In the genomic region with DNA sequence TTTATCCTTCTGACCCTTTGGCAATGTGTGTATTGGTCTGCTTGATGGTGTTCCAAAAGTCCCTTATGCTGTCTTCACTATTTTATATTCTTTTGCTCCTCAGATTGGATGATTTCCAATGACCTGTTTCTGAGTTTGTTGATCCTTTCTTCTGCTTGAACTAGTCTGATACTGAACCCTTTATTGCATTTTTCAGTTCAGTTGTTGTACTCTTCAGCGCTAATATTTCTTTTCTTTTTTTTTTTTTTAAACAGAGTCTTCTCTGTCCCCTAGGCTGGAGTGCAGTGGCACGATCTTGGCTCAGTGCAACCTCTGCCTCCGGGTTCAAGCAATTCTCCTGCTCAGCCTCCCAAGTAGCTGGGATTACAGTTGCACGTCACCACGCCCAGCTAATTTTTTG, we compare ENCODE assay signal across 27 cellular contexts.
"Had no signal": no experiment of that assay in that cellular context is flagged by ENCODE, and none has a peak within 500 bp of the region (broad histone marks: within the 10 kb centered on the region; RNA-seq: fewer than 3 reads in every experiment).

No MANE protein-coding gene starts in this region.

- H3K4me3 ChIP-seq: stomach, suprapubic skin, testis, thoracic aorta, thyroid gland, tibial artery, tibial nerve, transverse colon, upper lobe of left lung, upper lobe of right lung, uterus, vagina had no signal

- H3K36me3 ChIP-seq: stomach, suprapubic skin, thoracic aorta, thyroid gland, tibial nerve, transverse colon, upper lobe of left lung, upper lobe of right lung, uterus, vagina had no signal

- H3K27ac ChIP-seq: stomach, suprapubic skin, testis, thoracic aorta, thyroid gland, tibial artery, tibial nerve, transverse colon, upper lobe of left lung, upper lobe of right lung, uterus, vagina had no signal

- DNase-seq: stimulated activated CD4-positive, alpha-beta T cell treated with anti-CD3 and anti-CD28 coated beads, Interleukin-2, amount 100 ng/mL, for 48 hours; stimulated activated CD4-positive, alpha-beta T cell treated with anti-CD3 and anti-CD28 coated beads, Interleukin-4, amount 100 ng/mL, for 1 hour; stimulated activated CD4-positive, alpha-beta T cell treated with anti-CD3 and anti-CD28 coated beads, Interleukin-4, amount 100 ng/mL, for 24 hours; stimulated activated CD4-positive, alpha-beta T cell treated with anti-CD3 and anti-CD28 coated beads, Interleukin-4, amount 100 ng/mL, for 4 hours; stimulated activated CD8-positive, alpha-beta memory T cell treated with anti-CD3 and anti-CD28 coated beads, Interleukin-4, amount 100 ng/mL, for 48 hours; stimulated activated naive B cell treated with anti-CD40 and anti-IgM and Interleukin-4, amounts not matched to agents 10 μg/mL and 1 μg/mL and 100 μg/mL, for 72 hours; stimulated activated naive CD4-positive, alpha-beta T cell; stimulated activated naive CD4-positive, alpha-beta T cell treated with Interleukin-2 at 50 U/mL for 16 hours; stimulated activated naive CD8-positive, alpha-beta T cell treated with anti-CD3 and anti-CD28 coated beads, Interleukin-15, amount 100 ng/mL, for 72 hours; stimulated activated naive CD8-positive, alpha-beta T cell treated with anti-CD3 and anti-CD28 coated beads, Interleukin-15, Interleukin-2, amounts not matched to agents 100 U/mL and 50 U/mL, for 24 hours; stomach; substantia nigra; testis; thyroid gland; tibial artery; transverse colon; trophoblast cell; upper lobe of left lung; upper lobe of right lung; uterus had no signal

- H3K27me3 ChIP-seq: stomach, suprapubic skin, testis, thyroid gland, tibial artery, tibial nerve, transverse colon, upper lobe of left lung, upper lobe of right lung, uterus, vagina had no signal

- H3K9me3 ChIP-seq: testis, thyroid gland had no signal

- H3K4me1 ChIP-seq: stomach, suprapubic skin, testis, thyroid gland, tibial artery, tibial nerve, transverse colon, upper lobe of left lung, upper lobe of right lung, uterus, vagina had no signal

- FAIRE-seq: urothelium cell line had no signal

- ATAC-seq: stimulated activated effector memory CD8-positive, alpha-beta T cell treated with anti-CD3 and anti-CD28 coated beads, Interleukin-12 subunit alpha, Interleukin-12 subunit beta, amount 100 ng/mL, for 72 hours; stimulated activated memory B cell treated with anti-CD40 and anti-IgM and Interleukin-4, amounts not matched to agents 10 μg/mL and 1 μg/mL and 100 μg/mL, for 72 hours; stimulated activated naive B cell treated with anti-CD40 and anti-IgM and Interleukin-4, amounts not matched to agents 10 μg/mL and 1 μg/mL and 100 μg/mL, for 72 hours; stimulated activated naive CD8-positive, alpha-beta T cell treated with anti-CD3 and anti-CD28 coated beads, Interleukin-15, amount 100 ng/mL, for 72 hours; stimulated activated naive CD8-positive, alpha-beta T cell treated with anti-CD3 and anti-CD28 coated beads, Interleukin-15, Interleukin-2, amounts not matched to agents 100 U/mL and 50 U/mL, for 24 hours; upper lobe of right lung had no signal
